ENCODE assay signal across 30 cellular contexts in genomic region chr1:230362949-230363348, GRCh38.
"Had no signal": no experiment of that assay in that cellular context is flagged by ENCODE, and none has a peak within 500 bp of the region (broad histone marks: within the 10 kb centered on the region; RNA-seq: fewer than 3 reads in every experiment).

No MANE protein-coding gene starts in this region.

- H3K4me2 ChIP-seq: KMS-11, PC-9 had no signal

- H3K36me3 ChIP-seq: SJCRH30 had no signal

- H3K27me3 ChIP-seq: SJCRH30 had no signal

- FAIRE-seq: RCC 7860 had no signal

- DNase-seq: Karpas-422, KBM-7, MM.1S, MV-4-11, NCI-H1092, NCI-H1105, NCI-H1417 treated with DMSO at 0.1 percent for 48 hours, NCI-H1436 treated with DMSO at 0.1 percent for 48 hours, NCI-H1694 treated with DMSO at 0.1 percent for 48 hours, NCI-H187 treated with DMSO at 0.1 percent for 48 hours, NCI-H2029, NCI-H2081, NCI-H2171 treated with DMSO at 0.1 percent for 48 hours, NCI-H2227 treated with DMSO at 0.1 percent for 48 hours, NCI-H345, NCI-H446, NCI-H524 treated with DMSO at 0.1 percent for 48 hours, NCI-H526 treated with DMSO at 0.1 percent for 48 hours, NCI-H774, PC-9, SHP77, SIG-M5, SJCRH30 had no signal

- H3K4me3 ChIP-seq: PC-9, SJCRH30, SK-N-MC had no signal

- H3K27ac ChIP-seq: KMS-11, PC-9, RWPE1, SJCRH30, SK-N-MC had no signal

- H3K9me3 ChIP-seq: SJCRH30 had no signal

- ATAC-seq: Panc1, Right ventricle myocardium inferior, SK-N-SH treated with all-trans-retinoic acid at 6 μM for 48 hours had no signal

- H2AFZ ChIP-seq: PC-9 had no signal

- H3K9ac ChIP-seq: KMS-11 had no signal
